22 cellular contexts compared by ENCODE assay signal in the genomic region with DNA sequence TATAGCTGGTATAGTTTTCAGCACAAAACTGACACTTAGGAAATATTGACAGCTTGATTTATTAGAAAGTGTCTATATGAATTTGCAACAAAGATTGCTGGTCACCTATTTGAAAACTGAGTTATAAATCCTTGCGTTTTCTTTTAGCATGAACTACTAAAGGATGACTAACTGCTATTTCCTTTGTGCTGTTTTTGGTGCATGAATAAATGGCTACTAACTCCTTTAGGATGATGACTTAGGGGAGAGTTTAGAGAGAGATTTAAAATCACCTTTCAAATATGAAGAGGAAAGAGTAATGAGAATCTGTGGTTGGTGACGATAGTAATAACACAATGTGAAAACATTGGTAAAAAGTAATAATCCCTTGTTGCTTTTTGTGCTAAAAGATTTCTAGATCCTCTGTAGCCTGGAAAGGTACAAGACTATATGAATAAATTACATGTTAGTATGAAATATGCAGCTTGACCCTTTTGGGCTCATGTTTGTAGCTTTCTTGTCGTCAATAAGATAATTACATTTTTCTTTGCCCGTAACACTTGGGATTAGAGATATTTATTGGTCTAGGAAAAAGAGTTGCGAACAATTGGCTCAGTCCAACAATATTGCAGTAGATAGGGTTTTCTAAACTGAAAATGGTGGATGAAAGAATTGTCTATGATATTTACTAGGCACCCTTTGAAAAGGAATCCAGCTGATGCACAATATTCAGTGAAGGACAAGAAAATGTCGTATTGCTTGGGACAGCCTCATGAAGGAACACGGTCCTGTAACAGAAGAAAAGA.
A peak's percentile ranks its signal among the peaks of the same experiment; 100 is the strongest.
DNase-seq lines count a peak whose midpoint lies in the region; ATAC-seq, FAIRE-seq and TF ChIP-seq lines count a peak whose summit lies in the region.
"Had no signal": no experiment of that assay in that cellular context is flagged by ENCODE, and none has a peak within 500 bp of the region (broad histone marks: within the 10 kb centered on the region; RNA-seq: fewer than 3 reads in every experiment).

No MANE protein-coding gene starts in this region.

- no peak for ATAC-seq in left cardiac atrium
- ATAC-seq: CD8-positive, alpha-beta T cell; HepG2 had no signal

- no peak for FAIRE-seq in astrocyte (lab: Jason Lieb, UNC)
- FAIRE-seq: GM19239, HepG2, RCC 7860 had no signal

- H3K79me2 ChIP-seq in astrocyte (ENCODE audit: insufficient read depth, low read length), result no peaks in the 10 kb centered on the region

- no peak overlapping the region for H3K9ac ChIP-seq in astrocyte (ENCODE audit: low read length)

- peak overlapping the region; percentile 56 for H3K4me2 ChIP-seq in astrocyte (ENCODE audit: low read length)

- H3K4me1 Mint-ChIP-seq in HFFc6 (ENCODE audit: low read depth) (peaks cover 16% of the 10 kb centered on the region), astrocyte (ENCODE audit: low read depth, unreplicated experiment) (peaks cover 32% of the 10 kb centered on the region), nephron (peaks cover 33% of the 10 kb centered on the region)

- H3K27ac ChIP-seq in astrocyte (ENCODE audit: low read depth, low read length), result no peak overlapping the region
- H3K27ac ChIP-seq: HL-60, SJCRH30 had no signal

- no peak overlapping the region for H3K4me3 ChIP-seq in astrocyte (ENCODE audit: insufficient read depth, low read depth, low read length)
- H3K4me3 ChIP-seq: SJCRH30 had no signal

- peak; percentile 2 for DNase-seq in EH (ENCODE audit: low read depth)
- DNase-seq in HFFc6, result no peak
- peak; percentile 44 for DNase-seq in astrocyte (ENCODE audit: low read depth)
- DNase-seq in left cardiac atrium, result no peak
- no peak for DNase-seq in NCI-H2196 treated with DMSO at 0.1 percent for 48 hours (lab: John Stamatoyannopoulos, UW; ENCODE audit: unreplicated experiment)
- no peak for DNase-seq in NCI-H187 (lab: John Stamatoyannopoulos, UW)
- DNase-seq: AML-193; C1 segment of cervical spinal cord; Calu3; CD8-positive, alpha-beta T cell; DMS53; KBM-7; NCI-H1092 treated with DMSO at 0.1 percent for 48 hours; NCI-H2029 treated with DMSO at 0.1 percent for 48 hours; NCI-H345; NCI-H82; SJCRH30 had no signal

- H3K4me1 ChIP-seq in astrocyte (ENCODE audit: insufficient read depth, low read length), result no peaks in the 10 kb centered on the region
- H3K4me1 ChIP-seq: SJCRH30 had no signal

- H3K27ac Mint-ChIP-seq in HFFc6, result no peak overlapping the region
- H3K27ac Mint-ChIP-seq in astrocyte (ENCODE audit: unreplicated experiment), result peak overlapping the region; percentile 5
- H3K27ac Mint-ChIP-seq in nephron, result peak overlapping the region in 2 of 3 experiments; percentile 3 to 10
- H3K27ac Mint-ChIP-seq: CD8-positive, alpha-beta T cell had no signal

- H3K9me3 ChIP-seq in astrocyte (ENCODE audit: insufficient read depth, low read depth, low read length), result no peaks in the 10 kb centered on the region
- H3K9me3 ChIP-seq: SJCRH30 had no signal

- TF ChIP-seq CTCF in HFFc6 (IDR thresholded peaks at IDR 0.05) (no peak), astrocyte (IDR thresholded peaks at IDR 0.05; ENCODE audit: insufficient read depth, low read depth, low read length) (no peak), nephron (IDR thresholded peaks at IDR 0.05; ENCODE audit: unreplicated experiment in 3 of 3) (no peak)

- H3K36me3 Mint-ChIP-seq in HFFc6 (ENCODE audit: low read depth) (no peaks in the 10 kb centered on the region), astrocyte (ENCODE audit: low read depth, unreplicated experiment) (no peaks in the 10 kb centered on the region), nephron (ENCODE audit: low read depth) (no peaks in the 10 kb centered on the region)
- H3K36me3 Mint-ChIP-seq: CD8-positive, alpha-beta T cell had no signal

- intact Hi-C loops in left cardiac atrium (cut with DNase I), result no loop called here

- H3K4me3 Mint-ChIP-seq in HFFc6 (0 out of 2 replicates have a peak overlapping the region, but pooled peaks have one; percentile 3), astrocyte (ENCODE audit: unreplicated experiment) (no peak overlapping the region), nephron (no peak overlapping the region)
- H3K4me3 Mint-ChIP-seq: CD8-positive, alpha-beta T cell had no signal

- H3K27me3 ChIP-seq in astrocyte (ENCODE audit: insufficient read depth, low read length), result no peaks in the 10 kb centered on the region
- H3K27me3 ChIP-seq: SJCRH30 had no signal

- H3K9me3 Mint-ChIP-seq in HFFc6 (no peaks in the 10 kb centered on the region), astrocyte (ENCODE audit: unreplicated experiment) (no peaks in the 10 kb centered on the region), nephron (no peaks in the 10 kb centered on the region)
- H3K9me3 Mint-ChIP-seq: CD8-positive, alpha-beta T cell had no signal

- H2AFZ ChIP-seq in astrocyte (ENCODE audit: low read depth, low read length), result no peak overlapping the region

- no peaks in the 10 kb centered on the region for H3K27me3 Mint-ChIP-seq in HFFc6 (ENCODE audit: insufficient read depth)
- H3K27me3 Mint-ChIP-seq in astrocyte (ENCODE audit: low read depth, unreplicated experiment), result no peaks in the 10 kb centered on the region
- H3K27me3 Mint-ChIP-seq in nephron (ENCODE audit: low read depth), result no peaks in the 10 kb centered on the region

- H4K20me1 ChIP-seq in astrocyte (ENCODE audit: insufficient read depth, low read length), result no peaks in the 10 kb centered on the region

- H3K36me3 ChIP-seq in astrocyte (ENCODE audit: insufficient read depth, low read length), result no peaks in the 10 kb centered on the region
- H3K36me3 ChIP-seq: SJCRH30 had no signal

Comparison
In these comparisons a context has a peak if more than half of its experiments do, and no peak if none do; other contexts are left out.
1. DNase-seq: peak in EH (single experiment) and astrocyte (single experiment); none in HFFc6 (single experiment), left cardiac atrium (single experiment), NCI-H2196 treated with DMSO at 0.1 percent for 48 hours (single experiment) and NCI-H187 (0 of 2).